23 cellular contexts compared by ENCODE assay signal in genomic region chr20:57443349-57443748, GRCh38. TPM values are rescaled to one million over a fixed set of nuclear protein-coding genes. Genes with fewer than 3 reads are reported as not detected.
DNase-seq lines count a peak whose midpoint lies in the region; ATAC-seq, FAIRE-seq and TF ChIP-seq lines count a peak whose summit lies in the region.
"Had no signal": no experiment of that assay in that cellular context is flagged by ENCODE, and none has a peak within 500 bp of the region (broad histone marks: within the 10 kb centered on the region; RNA-seq: fewer than 3 reads in every experiment).

No MANE protein-coding gene starts in this region.

- H3K4me3 Mint-ChIP-seq in endodermal cell, result no peak overlapping the region
- H3K4me3 Mint-ChIP-seq: CD4-positive, alpha-beta memory T cell; H9; HFFc6 had no signal

- H3K9ac ChIP-seq in neuronal stem cell (ENCODE audit: low read depth, low read length, poor library complexity) (no peak overlapping the region), endodermal cell (ENCODE audit: extremely low read depth, low read length, poor library complexity, severe bottlenecking) (no peak overlapping the region)

- peaks cover 10% of the 10 kb centered on the region for H3K4me1 Mint-ChIP-seq in endodermal cell

- H3K4me3 ChIP-seq in esophagus squamous epithelium (no peak overlapping the region), neuronal stem cell (ENCODE audit: low read length in 2 of 2) (no peak overlapping the region), stomach (no peak overlapping the region), endodermal cell (ENCODE audit: low read length) (no peak overlapping the region)
- H3K4me3 ChIP-seq: GM12878 had no signal

- no peak overlapping the region for H3K27ac Mint-ChIP-seq in endodermal cell
- H3K27ac Mint-ChIP-seq: H9, HFFc6 had no signal

- H3K79me1 ChIP-seq in neuronal stem cell (ENCODE audit: low read depth, low read length), result no peaks in the 10 kb centered on the region

- no peak overlapping the region for H2BK12ac ChIP-seq in neuronal stem cell (ENCODE audit: low read length)

- H3K27me3 ChIP-seq in esophagus squamous epithelium (peaks cover 0 to 5% (median 0%) of the 10 kb centered on the region in 4 donors), neuronal stem cell (ENCODE audit: control insufficient read depth in 3 of 3, insufficient read depth in 3 of 3, low read depth in 1 of 3, low read length in 3 of 3) (peaks cover 0 to 21% (median 0%) of the 10 kb centered on the region in 3 experiments), stomach (no peaks in the 10 kb centered on the region), endodermal cell (ENCODE audit: control insufficient read depth, insufficient read depth, low read length, poor library complexity, severe bottlenecking) (no peaks in the 10 kb centered on the region)

- H2AK5ac ChIP-seq in neuronal stem cell (ENCODE audit: low read depth, low read length), result no peak overlapping the region

- no peak for DNase-seq in HTR-8/SVneo (ENCODE audit: insufficient read length, low spot score)
- DNase-seq in esophagus squamous epithelium (lab: John Stamatoyannopoulos, UW), result no peak
- no peak for DNase-seq in neuronal stem cell (ENCODE audit: low spot score)
- DNase-seq in stomach, result no peak
- DNase-seq in GF-D8 (lab: John Stamatoyannopoulos, UW), result no peak
- no peak for DNase-seq in endodermal cell
- DNase-seq: Caco-2; CD4-positive, alpha-beta memory T cell; DMS 273 treated with DMSO at 0.1 percent for 48 hours; DMS79 treated with DMSO at 0.1 percent for 48 hours; H9; HFFc6; KG1; NCI-H1092; NCI-H1436; NCI-H187 treated with DMSO at 0.1 percent for 48 hours; NCI-H226; NCI-H510A treated with DMSO at 0.1 percent for 48 hours; NCI-H748 treated with DMSO at 0.1 percent for 48 hours; NK-92 treated with Interleukin-12 subunit alpha and Interleukin-12 subunit beta, amount 100 ng/mL, for 24 hours had no signal

- H2BK15ac ChIP-seq in neuronal stem cell (ENCODE audit: low read length), result peak overlapping the region; percentile 38

- H3K27ac ChIP-seq in esophagus squamous epithelium (peak overlapping the region in 3 of 4 donors; percentile 73 to 90 (median 86)), neuronal stem cell (replicated peaks; ENCODE audit: low read length) (no peak overlapping the region), stomach (peak overlapping the region in 4 of 5 donors; percentile 80 to 93 (median 85)), endodermal cell (ENCODE audit: low read depth, low read length) (no peak overlapping the region)
- H3K27ac ChIP-seq: HL-60 had no signal

- peak overlapping the region; percentile 49 for H3K18ac ChIP-seq in neuronal stem cell (ENCODE audit: low read length)

- H3K9me3 Mint-ChIP-seq in endodermal cell, result peaks cover 2% of the 10 kb centered on the region

- no peak overlapping the region for H2BK5ac ChIP-seq in neuronal stem cell (ENCODE audit: low read length)

- H3K14ac ChIP-seq in neuronal stem cell (ENCODE audit: low read length), result no peak overlapping the region

- FAIRE-seq in HTR-8/SVneo (lab: Jason Lieb, UNC), result peak; percentile 66
- FAIRE-seq: GM12878 had no signal

- WGBS in esophagus squamous epithelium, 2 donors, result 90 to 96% methylated on average over 8 to 9 of the region's 11 CpGs
- WGBS in neuronal stem cell (ENCODE audit: extremely low coverage in 2 of 2, insufficient read length in 2 of 2, insufficient replicate concordance in 1 of 2), 2 donors, result no CpG with 5 or more reads among the region's 11 CpGs
- 75 to 96% (median 87%) methylated on average over 10 to 11 of the region's 11 CpGs for WGBS in stomach, 5 donors
- WGBS in endodermal cell (ENCODE audit: insufficient coverage in 1 of 2, insufficient read length in 1 of 2), 2 experiments, result 93 to 95% methylated on average over 9 to 11 of the region's 11 CpGs

- no peak overlapping the region for H4K8ac ChIP-seq in neuronal stem cell (ENCODE audit: low read depth, low read length)

- H3K4me1 ChIP-seq in esophagus squamous epithelium (peaks cover 8 to 52% (median 25%) of the 10 kb centered on the region in 3 donors), neuronal stem cell (ENCODE audit: control insufficient read depth in 2 of 2, insufficient read depth in 1 of 2, low read depth in 1 of 2, low read length in 2 of 2) (peaks cover 14 to 15% of the 10 kb centered on the region in 2 donors), stomach (peaks cover 28 to 64% (median 42%) of the 10 kb centered on the region in 4 donors), endodermal cell (ENCODE audit: control insufficient read depth, insufficient read depth, low read length) (no peaks in the 10 kb centered on the region)
- H3K4me1 ChIP-seq: Caco-2 had no signal

- no peak overlapping the region for H4K91ac ChIP-seq in neuronal stem cell (ENCODE audit: low read depth, low read length, poor library complexity)

- ATAC-seq in HG03432 (IDR thresholded peaks at IDR 0.05; ENCODE audit: unreplicated experiment), result no peak
- ATAC-seq: GM12878 had no signal

- H2AFZ ChIP-seq in neuronal stem cell (ENCODE audit: low read length), result no peak overlapping the region

- no peaks in the 10 kb centered on the region for H3K36me3 ChIP-seq in esophagus squamous epithelium
- no peaks in the 10 kb centered on the region for H3K36me3 ChIP-seq in neuronal stem cell (replicated peaks in 1 of 2; ENCODE audit: control insufficient read depth in 2 of 2, insufficient read depth in 2 of 2, low read length in 2 of 2)
- H3K36me3 ChIP-seq in stomach, result no peaks in the 10 kb centered on the region
- no peaks in the 10 kb centered on the region for H3K36me3 ChIP-seq in endodermal cell (ENCODE audit: control insufficient read depth, insufficient read depth, low read length)

- TF ChIP-seq EP300 in stomach (IDR thresholded peaks at IDR 0.05), result no peak

- H3K4me2 ChIP-seq in neuronal stem cell (ENCODE audit: insufficient read depth, low read length, poor library complexity, severe bottlenecking), result no peak overlapping the region

- H3K23ac ChIP-seq in neuronal stem cell (ENCODE audit: low read depth, low read length, poor library complexity), result no peak overlapping the region

- H2BK120ac ChIP-seq in neuronal stem cell (ENCODE audit: low read depth, low read length), result no peak overlapping the region

- no peaks in the 10 kb centered on the region for H3K9me3 ChIP-seq in esophagus squamous epithelium
- peaks cover 4 to 10% of the 10 kb centered on the region in 2 donors for H3K9me3 ChIP-seq in neuronal stem cell (replicated peaks in 1 of 2; ENCODE audit: control insufficient read depth in 2 of 2, insufficient read depth in 1 of 2, low read depth in 1 of 2, low read length in 2 of 2)
- H3K9me3 ChIP-seq in stomach, result no peaks in the 10 kb centered on the region
- no peaks in the 10 kb centered on the region for H3K9me3 ChIP-seq in endodermal cell (ENCODE audit: control insufficient read depth, low read length)

- H3K36me3 Mint-ChIP-seq in endodermal cell (ENCODE audit: low read depth), result no peaks in the 10 kb centered on the region
- H3K36me3 Mint-ChIP-seq: CD4-positive, alpha-beta memory T cell had no signal

- intact Hi-C loops in esophagus squamous epithelium (cut with DNase I) (no loop called here), stomach (cut with DNase I; ENCODE audit: low total_unique reads) (no loop called here)

- no peak overlapping the region for H3K4ac ChIP-seq in neuronal stem cell (ENCODE audit: low read length)

- no peaks in the 10 kb centered on the region for H3K27me3 Mint-ChIP-seq in endodermal cell (ENCODE audit: insufficient read depth)

- TF ChIP-seq CTCF in esophagus squamous epithelium (IDR thresholded peaks at IDR 0.05) (no peak), stomach (IDR thresholded peaks at IDR 0.05) (no peak), endodermal cell (conservative IDR thresholded peaks at IDR 0.05) (no peak)

- no peak for TF ChIP-seq POLR2A in esophagus squamous epithelium (IDR thresholded peaks at IDR 0.05)
- no peak for TF ChIP-seq POLR2A in stomach (IDR thresholded peaks at IDR 0.05)

RNA-seq across cellular contexts. Expression of gene RBM38, which starts 52.2 kb away (rescaled TPM):
- 10 to 100 TPM in 3 of 4 donors, 1 to 10 TPM in 1; 9.1 to 21.0 (median 13.3) TPM for total RNA-seq in esophagus squamous epithelium
- polyA plus RNA-seq in neuronal stem cell (2013, experiment 1 of 2), result 38.4 TPM
- 40.3 TPM for polyA plus RNA-seq in neuronal stem cell (2013, experiment 2 of 2)
- 10 to 100 TPM in 4 of 5 donors, 1 to 10 TPM in 1; 5.3 to 37.8 (median 13.6) TPM for total RNA-seq in stomach
- polyA plus RNA-seq in stomach, result 10 to 100 TPM; 15.8 to 25.2 (median 17.0) TPM
- 10 to 100 TPM; 29.0 to 30.2 TPM for total RNA-seq in endodermal cell
- 58.7 TPM for polyA plus RNA-seq in endodermal cell (2013, experiment 1 of 2)
- 59.5 TPM for polyA plus RNA-seq in endodermal cell (2013, experiment 2 of 2)

Comparison
In these comparisons a context has a peak if more than half of its experiments do, and no peak if none do; other contexts are left out.
1. H3K27ac ChIP-seq: peak in esophagus squamous epithelium (3 of 4) and stomach (4 of 5); none in neuronal stem cell (single experiment) and endodermal cell (single experiment).